Comparison of ENCODE assay signal across 8 cellular contexts in genomic region chr17:79812206-79812968, GRCh38. TPM values are rescaled to one million over a fixed set of nuclear protein-coding genes. Genes with fewer than 3 reads are reported as not detected.
DNase-seq lines count a peak whose midpoint lies in the region; ATAC-seq and TF ChIP-seq lines count a peak whose summit lies in the region.

No MANE protein-coding gene starts in this region.

- peaks cover 33% of the 10 kb centered on the region for H3K4me1 Mint-ChIP-seq in activated B cell treated with CpG ODN at 0.5 μM for 24 hours

- intact Hi-C loops in right cardiac atrium (cut with DNase I) (no loop called here), left ventricle myocardium superior (cut with micrococcal nuclease) (no loop called here), activated B cell treated with CpG ODN at 0.5 μM for 24 hours (cut with micrococcal nuclease) (no loop called here)

- 25% methylated on average over 53 of the region's 53 CpGs for WGBS in right cardiac atrium
- WGBS in thymus, result 3% methylated on average over 53 of the region's 53 CpGs

- POLR2A ChIA-PET in activated B cell treated with CpG ODN at 0.5 μM for 24 hours (lab: Charles Lee), result interaction anchor here (0.5 to 18.2 kb wide), 12 partner anchors 7 to 1698 kb away, joined by 3 to 212 read pairs (median 6); partner anchors contain the start of genes CBX4 and CBX8

- peak overlapping the region; percentile 18 for H3K27ac Mint-ChIP-seq in activated B cell treated with CpG ODN at 0.5 μM for 24 hours

- no peaks in the 10 kb centered on the region for H3K36me3 Mint-ChIP-seq in activated B cell treated with CpG ODN at 0.5 μM for 24 hours (ENCODE audit: low read depth)

- H3K4me3 ChIP-seq in right cardiac atrium (ENCODE audit: low read length), result peak overlapping the region; percentile 61
- peak overlapping the region; percentile 11; the same call in 1 of the 2 replicates for H3K4me3 ChIP-seq in iPS-18c (ENCODE audit: insufficient read depth, low read depth, low read length)
- peak overlapping the region; percentile 62 for H3K4me3 ChIP-seq in thymus (ENCODE audit: low read length)

- H3K27ac ChIP-seq in right cardiac atrium (ENCODE audit: low read length) (no peak overlapping the region), thymus (ENCODE audit: low read depth) (no peak overlapping the region)

- ATAC-seq in right cardiac atrium (no peak), left ventricle myocardium superior (no peak), activated B cell treated with CpG ODN at 0.5 μM for 24 hours (ENCODE audit: low read depth) (no peak), GM21619 (IDR thresholded peaks at IDR 0.05; ENCODE audit: unreplicated experiment) (no peak), HG03039 (IDR thresholded peaks at IDR 0.05; ENCODE audit: unreplicated experiment) (no peak)

- H3K27me3 Mint-ChIP-seq in activated B cell treated with CpG ODN at 0.5 μM for 24 hours, result peaks cover 47% of the 10 kb centered on the region

- H3K9me3 ChIP-seq in right cardiac atrium (ENCODE audit: control insufficient read depth, low read length), result no peaks in the 10 kb centered on the region
- peaks cover 2% of the 10 kb centered on the region for H3K9me3 ChIP-seq in iPS-18c (ENCODE audit: control insufficient read depth, insufficient read depth, low read length)
- no peaks in the 10 kb centered on the region for H3K9me3 ChIP-seq in thymus (ENCODE audit: control insufficient read depth)

- no peak for TF ChIP-seq CTCF in activated B cell treated with CpG ODN at 0.5 μM for 24 hours (IDR thresholded peaks at IDR 0.05)

- H3K4me3 Mint-ChIP-seq in activated B cell treated with CpG ODN at 0.5 μM for 24 hours, result peak overlapping the region; percentile 70

- CTCF ChIA-PET in activated B cell treated with CpG ODN at 0.5 μM for 24 hours (lab: Charles Lee), result interaction anchor here (0.9 to 2.3 kb wide), 7 partner anchors 14 to 178 kb away, joined by 3 to 8 read pairs (median 4); no protein-coding TSS in a partner anchor

- no peaks in the 10 kb centered on the region for H3K27me3 ChIP-seq in right cardiac atrium (ENCODE audit: control insufficient read depth, insufficient read depth)
- H3K27me3 ChIP-seq in thymus (ENCODE audit: control insufficient read depth, insufficient read depth), result peaks cover 95% of the 10 kb centered on the region

- no peaks in the 10 kb centered on the region for H3K9me3 Mint-ChIP-seq in activated B cell treated with CpG ODN at 0.5 μM for 24 hours

- DNase-seq in right cardiac atrium, result peak in 2 of 3 donors; percentile 54 to 63
- DNase-seq in left ventricle myocardium superior, result no peak
- DNase-seq in activated B cell treated with CpG ODN at 0.5 μM for 24 hours, result no peak
- DNase-seq in NCI-H446 (lab: John Stamatoyannopoulos, UW), result no peak

- H3K4me1 ChIP-seq in right cardiac atrium (ENCODE audit: control insufficient read depth, insufficient read depth, low read length), result peaks cover 5% of the 10 kb centered on the region
- peaks cover 52% of the 10 kb centered on the region for H3K4me1 ChIP-seq in thymus (ENCODE audit: control insufficient read depth, insufficient read depth, low read length)

- no peaks in the 10 kb centered on the region for H3K36me3 ChIP-seq in thymus (ENCODE audit: control insufficient read depth, insufficient read depth)

RNA-seq across cellular contexts. Expression of gene CBX8, which starts 15.5 kb away (rescaled TPM):
- total RNA-seq in right cardiac atrium, result 1 to 10 TPM; 2.4 to 7.3 (median 5.5) TPM
- polyA plus RNA-seq in right cardiac atrium, result 3.8 TPM
- total RNA-seq in left ventricle myocardium superior, result 8.2 TPM
- 4.0 and 4.9 TPM in 2 replicates for total RNA-seq in activated B cell treated with CpG ODN at 0.5 μM for 24 hours
- polyA plus RNA-seq in thymus, result 12.8 TPM

RNA-seq across cellular contexts. Expression of gene CBX4, which starts 26.9 kb away (rescaled TPM):
- total RNA-seq in right cardiac atrium (10 to 100 TPM; 26.9 to 32.6 (median 30.3) TPM), left ventricle myocardium superior (27.4 TPM), activated B cell treated with CpG ODN at 0.5 μM for 24 hours (55.6 and 56.3 TPM in 2 replicates)
- polyA plus RNA-seq in right cardiac atrium (19.8 TPM), thymus (32.1 TPM)

RNA-seq across cellular contexts. Expression of gene CBX2, which starts 34.4 kb away (rescaled TPM):
- 1 to 10 TPM; 1.5 to 3.5 (median 2.4) TPM for total RNA-seq in right cardiac atrium
- 2.4 TPM for polyA plus RNA-seq in right cardiac atrium
- 2.9 TPM for total RNA-seq in left ventricle myocardium superior
- total RNA-seq in activated B cell treated with CpG ODN at 0.5 μM for 24 hours, result 0.37 and 0.67 TPM in 2 replicates
- polyA plus RNA-seq in thymus, result 4.4 TPM

Comparison
In these comparisons a context has a peak if more than half of its experiments do, and no peak if none do; other contexts are left out.
1. DNase-seq: peak in right cardiac atrium (2 of 3); none in left ventricle myocardium superior (single experiment), activated B cell treated with CpG ODN at 0.5 μM for 24 hours (single experiment) and NCI-H446 (0 of 2).
2. H3K4me3 ChIP-seq: peak in every context shown above with its lines; median percentile 62 in thymus; 61 in right cardiac atrium; 11 in iPS-18c.